In the genomic region with DNA sequence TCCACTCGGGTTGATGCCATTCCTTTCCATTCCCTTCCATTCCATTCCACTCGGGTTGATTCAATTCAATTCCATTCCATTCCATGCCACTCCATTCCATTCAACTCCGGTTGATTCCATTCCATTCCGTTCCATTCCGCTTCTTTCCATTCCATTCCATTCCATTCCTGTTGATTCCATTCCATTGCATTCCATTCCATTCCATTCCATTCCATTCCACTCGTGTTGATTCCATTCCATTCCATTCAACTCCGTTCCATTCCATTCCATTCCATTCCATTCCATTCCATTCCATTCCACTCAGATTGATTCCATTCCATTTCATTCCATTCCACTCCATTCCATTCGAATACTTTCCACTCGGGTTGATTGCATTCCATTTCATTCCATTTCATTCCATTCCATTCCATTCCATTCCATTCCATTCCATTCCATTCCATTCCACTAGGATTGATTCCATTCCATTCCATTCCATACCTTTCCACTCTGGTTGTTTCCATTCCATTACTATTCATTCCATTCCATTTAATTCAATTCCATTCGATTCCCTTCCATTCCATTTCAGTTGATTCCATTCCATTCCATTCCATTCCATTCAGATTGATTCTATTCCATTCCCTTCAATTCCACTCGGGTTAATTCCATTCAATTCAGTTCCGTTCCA, we compare ENCODE assay signal across 9 cellular contexts.
DNase-seq lines count a peak whose midpoint lies in the region; ATAC-seq and TF ChIP-seq lines count a peak whose summit lies in the region.
"Had no signal": no experiment of that assay in that cellular context is flagged by ENCODE, and none has a peak within 500 bp of the region (broad histone marks: within the 10 kb centered on the region; RNA-seq: fewer than 3 reads in every experiment).

No MANE protein-coding gene starts in this region.

- POLR2A ChIA-PET in naive thymus-derived CD4-positive, alpha-beta T cell (lab: Charles Lee) = no interaction called here

- H3K36me3 Mint-ChIP-seq in naive thymus-derived CD4-positive, alpha-beta T cell = peaks cover 14 to 51% (median 23%) of the 10 kb centered on the region in 5 donors

- CTCF ChIA-PET in naive thymus-derived CD4-positive, alpha-beta T cell (lab: Charles Lee) = no interaction called here

- in situ Hi-C loops in GM13976 (cut with MboI; ENCODE audit: low sequenced_read_pairs, unreplicated experiment) (no loop called here), G401 (cut with HindIII; ENCODE audit: low sequenced_read_pairs) (no loop called here)

- peaks cover 13 to 29% (median 14%) of the 10 kb centered on the region in 3 experiments for H3K9me3 ChIP-seq in naive thymus-derived CD4-positive, alpha-beta T cell (ENCODE audit: control insufficient read depth in 2 of 3, low read length in 3 of 3)
- peaks cover 26% of the 10 kb centered on the region for H3K9me3 ChIP-seq in WERI-Rb-1 (ENCODE audit: severe bottlenecking)

- no peak for TF ChIP-seq CTCF in NB4 (IDR thresholded peaks at IDR 0.05; ENCODE audit: low read depth, low read length)
- TF ChIP-seq CTCF in WERI-Rb-1 (IDR thresholded peaks at IDR 0.05; ENCODE audit: low read depth, low read length) = no peak
- no peak for TF ChIP-seq CTCF in GM13976 (IDR thresholded peaks at IDR 0.05; ENCODE audit: borderline replicate concordance, control extremely low read depth, extremely low read depth, insufficient read depth, missing control alignments)

- TF ChIP-seq POLR2A in NB4 (IDR thresholded peaks at IDR 0.05; ENCODE audit: extremely low read depth, insufficient read length) = no peak

- H3K4me3 ChIP-seq in NB4 (ENCODE audit: low read depth, low read length) = no peak overlapping the region
- H3K4me3 ChIP-seq in naive thymus-derived CD4-positive, alpha-beta T cell (ENCODE audit: low read length) = no peak overlapping the region
- no peak overlapping the region for H3K4me3 ChIP-seq in WERI-Rb-1 (ENCODE audit: low read depth, low read length)

- DNase-seq in NB4 (ENCODE audit: low read depth) (peak; percentile 32), WERI-Rb-1 (no peak), GM13976 (ENCODE audit: low spot score) (no peak), G401 (ENCODE audit: low spot score) (no peak), DMS153 (lab: John Stamatoyannopoulos, UW) (no peak)
- no peak for DNase-seq in naive thymus-derived CD4-positive, alpha-beta T cell
- DNase-seq: activated CD4-positive, alpha-beta T cell treated with anti-CD3 and anti-CD28 coated beads, Interleukin-2, amount 50 U/mL, for 1 hour had no signal

- no peak overlapping the region for H3K4me3 Mint-ChIP-seq in naive thymus-derived CD4-positive, alpha-beta T cell

- no peaks in the 10 kb centered on the region for H3K4me1 ChIP-seq in naive thymus-derived CD4-positive, alpha-beta T cell (ENCODE audit: control insufficient read depth in 2 of 2, insufficient read depth in 2 of 2, low read length in 2 of 2)

- no peaks in the 10 kb centered on the region for H3K27me3 ChIP-seq in naive thymus-derived CD4-positive, alpha-beta T cell (ENCODE audit: control insufficient read depth in 2 of 2, insufficient read depth in 2 of 2, low read length in 2 of 2)
- no peaks in the 10 kb centered on the region for H3K27me3 ChIP-seq in WERI-Rb-1 (ENCODE audit: insufficient read depth, low read depth, severe bottlenecking)

- no peaks in the 10 kb centered on the region for H3K36me3 ChIP-seq in naive thymus-derived CD4-positive, alpha-beta T cell (ENCODE audit: control insufficient read depth in 2 of 3, insufficient read depth in 3 of 3, low read length in 3 of 3)
- H3K36me3 ChIP-seq in WERI-Rb-1 = no peaks in the 10 kb centered on the region

- no peak overlapping the region for H3K27ac ChIP-seq in naive thymus-derived CD4-positive, alpha-beta T cell (ENCODE audit: low read depth, low read length)
- no peak overlapping the region for H3K27ac ChIP-seq in WERI-Rb-1

- no peak overlapping the region for H3K27ac Mint-ChIP-seq in naive thymus-derived CD4-positive, alpha-beta T cell

- H3K4me1 Mint-ChIP-seq in naive thymus-derived CD4-positive, alpha-beta T cell = peaks cover 0 to 17% (median 0%) of the 10 kb centered on the region in 7 donors

- intact Hi-C loops in naive thymus-derived CD4-positive, alpha-beta T cell (cut with micrococcal nuclease) = no loop called here

- ATAC-seq in GM19328 (IDR thresholded peaks at IDR 0.05; ENCODE audit: unreplicated experiment) (peak; percentile 43), HG02678 (IDR thresholded peaks at IDR 0.05; ENCODE audit: unreplicated experiment) (peak; percentile 39)
- peak; percentile 59 for ATAC-seq in naive thymus-derived CD4-positive, alpha-beta T cell

- H3K27me3 Mint-ChIP-seq in naive thymus-derived CD4-positive, alpha-beta T cell = no peaks in the 10 kb centered on the region

- peaks cover 0 to 61% (median 27%) of the 10 kb centered on the region in 11 donors for H3K9me3 Mint-ChIP-seq in naive thymus-derived CD4-positive, alpha-beta T cell
